Comparison of ENCODE assay signal across 14 cellular contexts in the genomic region with DNA sequence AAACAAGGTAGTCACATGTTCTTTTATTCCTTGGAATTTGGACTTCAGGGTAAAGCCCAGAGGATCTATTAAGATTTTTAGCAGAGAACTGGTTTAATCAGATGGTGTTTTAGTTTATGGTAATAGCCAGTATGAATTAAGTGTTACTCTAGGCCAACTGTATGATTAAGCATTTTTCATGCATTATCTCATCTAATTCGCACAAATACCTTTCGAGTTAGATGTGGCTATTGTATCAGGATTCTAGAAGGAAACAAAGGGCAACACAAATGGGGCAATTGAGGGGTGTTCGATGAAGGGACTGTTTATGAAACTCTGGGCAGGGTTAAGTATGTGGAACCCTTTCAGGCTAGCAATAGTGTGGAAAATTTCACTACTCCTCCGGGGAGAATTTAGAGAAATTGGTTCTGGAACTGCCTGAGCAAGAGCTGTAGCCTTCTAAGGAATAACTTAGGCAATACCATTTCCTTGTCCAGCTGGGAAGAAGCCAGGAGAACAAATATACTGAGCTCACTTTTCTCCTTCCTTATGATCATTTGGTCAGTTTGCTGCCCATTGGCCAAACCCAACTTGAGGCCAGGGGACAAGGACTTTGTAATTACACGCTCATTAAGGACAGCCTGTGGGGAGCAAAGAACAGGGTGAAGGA.
DNase-seq lines count a peak whose midpoint lies in the region; ATAC-seq lines count a peak whose summit lies in the region.
"Had no signal": no experiment of that assay in that cellular context is flagged by ENCODE, and none has a peak within 500 bp of the region (broad histone marks: within the 10 kb centered on the region; RNA-seq: fewer than 3 reads in every experiment).

No MANE protein-coding gene starts in this region.

- no peak overlapping the region for H3K4me3 Mint-ChIP-seq in memory B cell
- H3K4me3 Mint-ChIP-seq: activated T-cell treated with anti-CD3 and anti-CD28 coated beads, Interleukin-2, amount 50 U/mL, for 4 hours had no signal

- peak; percentile 83 for ATAC-seq in Right ventricle myocardium inferior
- no peak for ATAC-seq in memory B cell (ENCODE audit: low read depth)
- ATAC-seq: activated T-cell treated with anti-CD3 and anti-CD28 coated beads, Interleukin-2, amount 50 U/mL, for 4 hours had no signal

- peak overlapping the region; percentile 35 for H3K27ac ChIP-seq in epithelial cell of prostate

- H3K36me3 Mint-ChIP-seq in memory B cell = peaks cover 25% of the 10 kb centered on the region

- H3K27me3 Mint-ChIP-seq in memory B cell = no peaks in the 10 kb centered on the region

- DNase-seq in Right ventricle myocardium inferior (ENCODE audit: missing footprints) (no peak), cardiac septum (ENCODE audit: low spot score) (no peak), epithelial cell of prostate (ENCODE audit: low read depth, low spot score) (no peak), memory B cell (ENCODE audit: low spot score in 2 of 2) (no peak), HK-2 (ENCODE audit: unreplicated experiment) (no peak), DMS153 (lab: John Stamatoyannopoulos, UW) (no peak)
- no peak for DNase-seq in activated effector memory CD4-positive, alpha-beta T cell treated with Interleukin-2 at 50 U/mL for 16 hours
- no peak for DNase-seq in activated CD4-positive, alpha-beta T cell treated with anti-CD3 and anti-CD28 coated beads for 1 hour
- DNase-seq: 8988T; activated CD4-positive, alpha-beta T cell treated with anti-CD3 and anti-CD28 coated beads for 4 hours; activated T-cell treated with anti-CD3 and anti-CD28 coated beads, Interleukin-2, amount 50 U/mL, for 4 hours; head of caudate nucleus; NCI-H510A; T-helper 1 cell had no signal

- H3K27ac Mint-ChIP-seq in memory B cell = peak overlapping the region; percentile 52

- intact Hi-C loops in Right ventricle myocardium inferior (cut with DNase I) (no loop called here), cardiac septum (cut with DNase I) (no loop called here)

- H3K4me1 Mint-ChIP-seq in memory B cell = peaks cover 12% of the 10 kb centered on the region

- H3K9me3 Mint-ChIP-seq in memory B cell = no peaks in the 10 kb centered on the region
- H3K9me3 Mint-ChIP-seq: activated T-cell treated with anti-CD3 and anti-CD28 coated beads, Interleukin-2, amount 50 U/mL, for 4 hours had no signal
